22 cellular contexts compared by ENCODE assay signal in genomic region chr19:8421484-8422461, GRCh38.
"Had no signal": no experiment of that assay in that cellular context is flagged by ENCODE, and none has a peak within 500 bp of the region (broad histone marks: within the 10 kb centered on the region; RNA-seq: fewer than 3 reads in every experiment).

No MANE protein-coding gene starts in this region.

- H3K4me1 Mint-ChIP-seq: activated naive CD4-positive, alpha-beta T cell treated with anti-CD3 and anti-CD28 coated beads, Interleukin-2, amount 50 U/mL, for 24 hours; memory B cell; naive B cell; stimulated activated memory B cell treated with anti-CD40 and anti-IgM and Interleukin-4, amounts not matched to agents 10 μg/mL and 1 μg/mL and 100 μg/mL, for 72 hours had no signal

- FAIRE-seq: bronchial epithelial cell had no signal

- H3K4me3 Mint-ChIP-seq: activated naive CD4-positive, alpha-beta T cell treated with anti-CD3 and anti-CD28 coated beads, Interleukin-2, amount 50 U/mL, for 24 hours; activated T-cell treated with anti-CD3 and anti-CD28 coated beads, Interleukin-2, amount 50 U/mL, for 72 hours; memory B cell; naive B cell; neural progenitor cell; stimulated activated memory B cell treated with anti-CD40 and anti-IgM and Interleukin-4, amounts not matched to agents 10 μg/mL and 1 μg/mL and 100 μg/mL, for 72 hours; T-helper 1 cell treated with Interleukin-12 subunit alpha and Interleukin-12 subunit beta and Interleukin-4 antibody, amounts not matched to agents 30 μg/mL and 1 μg/mL, for 36 hours had no signal

- H3K9me3 ChIP-seq: ascending aorta, gastrocnemius medialis, heart left ventricle, left ventricle myocardium inferior, mucosa of descending colon, ovary had no signal

- ATAC-seq: activated T-cell treated with anti-CD3 and anti-CD28 coated beads, Interleukin-2, amount 50 U/mL, for 72 hours; esophagus mucosa; gastrocnemius medialis; heart left ventricle; mucosa of descending colon; sciatic nerve; stimulated activated memory B cell treated with anti-CD40 and anti-IgM and Interleukin-4, amounts not matched to agents 10 μg/mL and 1 μg/mL and 100 μg/mL, for 72 hours had no signal

- H3K4me2 ChIP-seq: neural progenitor cell, smooth muscle cell had no signal

- DNase-seq: activated CD4-positive, alpha-beta T cell treated with anti-CD3 and anti-CD28 coated beads, Interleukin-2, amount 50 U/mL, for 1 hour; activated CD4-positive, CD25-positive, alpha-beta regulatory T cell treated with anti-CD3 and anti-CD28 coated beads, Interleukin-2, amount 50 U/mL, for 72 hours; activated effector memory CD4-positive, alpha-beta T cell treated with anti-CD3 and anti-CD28 coated beads, Interleukin-2, amount 50 U/mL, for 16 hours; activated T-cell treated with anti-CD3 and anti-CD28 coated beads, Interleukin-2, amount 50 U/mL, for 72 hours; effector CD8-positive, alpha-beta T cell; gastrocnemius medialis; heart left ventricle; left ventricle myocardium inferior; mucosa of descending colon; naive B cell; ovary; stimulated activated CD4-positive, alpha-beta T cell treated with anti-CD3 and anti-CD28 coated beads, Interleukin-4, amount 100 ng/mL, for 4 hours had no signal

- H3K27me3 Mint-ChIP-seq: activated naive CD4-positive, alpha-beta T cell treated with anti-CD3 and anti-CD28 coated beads, Interleukin-2, amount 50 U/mL, for 24 hours; memory B cell; naive B cell; stimulated activated memory B cell treated with anti-CD40 and anti-IgM and Interleukin-4, amounts not matched to agents 10 μg/mL and 1 μg/mL and 100 μg/mL, for 72 hours had no signal

- H2AFZ ChIP-seq: neural progenitor cell had no signal

- H3K9ac ChIP-seq: neural progenitor cell had no signal

- H3K4me3 ChIP-seq: ascending aorta, gastrocnemius medialis, heart left ventricle, left ventricle myocardium inferior, mucosa of descending colon, neural progenitor cell, ovary, smooth muscle cell had no signal

- H3K36me3 Mint-ChIP-seq: activated naive CD4-positive, alpha-beta T cell treated with anti-CD3 and anti-CD28 coated beads, Interleukin-2, amount 50 U/mL, for 24 hours had no signal

- H3K9me3 Mint-ChIP-seq: activated naive CD4-positive, alpha-beta T cell treated with anti-CD3 and anti-CD28 coated beads, Interleukin-2, amount 50 U/mL, for 24 hours; activated T-cell treated with anti-CD3 and anti-CD28 coated beads, Interleukin-2, amount 50 U/mL, for 72 hours; memory B cell; naive B cell; neural progenitor cell; stimulated activated memory B cell treated with anti-CD40 and anti-IgM and Interleukin-4, amounts not matched to agents 10 μg/mL and 1 μg/mL and 100 μg/mL, for 72 hours; T-helper 1 cell treated with Interleukin-12 subunit alpha and Interleukin-12 subunit beta and Interleukin-4 antibody, amounts not matched to agents 30 μg/mL and 1 μg/mL, for 36 hours had no signal

- H3K36me3 ChIP-seq: neural progenitor cell, ovary had no signal

- H3K27me3 ChIP-seq: ascending aorta, gastrocnemius medialis, heart left ventricle, neural progenitor cell, ovary had no signal

- H3K27ac Mint-ChIP-seq: activated naive CD4-positive, alpha-beta T cell treated with anti-CD3 and anti-CD28 coated beads, Interleukin-2, amount 50 U/mL, for 24 hours; activated T-cell treated with anti-CD3 and anti-CD28 coated beads, Interleukin-2, amount 50 U/mL, for 72 hours; memory B cell; naive B cell; neural progenitor cell; stimulated activated memory B cell treated with anti-CD40 and anti-IgM and Interleukin-4, amounts not matched to agents 10 μg/mL and 1 μg/mL and 100 μg/mL, for 72 hours; T-helper 1 cell treated with Interleukin-12 subunit alpha and Interleukin-12 subunit beta and Interleukin-4 antibody, amounts not matched to agents 30 μg/mL and 1 μg/mL, for 36 hours had no signal

- H3K4me1 ChIP-seq: neural progenitor cell had no signal

- H3K27ac ChIP-seq: neural progenitor cell, ovary had no signal
